10 cellular contexts compared by ENCODE assay signal in the genomic region with DNA sequence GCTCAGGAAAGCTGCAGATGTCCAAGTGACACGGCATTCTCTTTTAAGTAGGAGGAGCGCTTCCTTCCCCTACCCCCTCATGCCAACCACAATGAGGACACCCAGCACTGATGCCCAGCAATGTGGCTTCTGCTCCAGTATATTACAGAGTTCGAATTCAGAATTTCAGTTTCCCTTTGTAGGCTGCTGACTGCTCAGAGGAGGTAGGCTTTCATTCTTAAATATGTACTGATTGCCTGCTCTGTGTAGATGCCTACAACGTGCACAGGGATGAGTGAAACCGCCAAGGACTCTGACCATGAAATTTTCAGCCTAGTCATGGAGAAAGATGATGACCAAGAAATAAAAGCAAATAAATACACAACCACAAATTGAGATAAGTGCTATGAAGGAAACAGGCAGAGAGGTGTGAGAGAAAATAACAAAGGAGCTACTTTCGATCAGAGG. TPM values are rescaled to one million over a fixed set of nuclear protein-coding genes. Genes with fewer than 3 reads are reported as not detected.
A peak's percentile ranks its signal among the peaks of the same experiment; 100 is the strongest.
DNase-seq lines count a peak whose midpoint lies in the region; ATAC-seq and TF ChIP-seq lines count a peak whose summit lies in the region.
"Had no signal": no experiment of that assay in that cellular context is flagged by ENCODE, and none has a peak within 500 bp of the region (broad histone marks: within the 10 kb centered on the region; RNA-seq: fewer than 3 reads in every experiment).

No MANE protein-coding gene starts in this region.

- no peaks in the 10 kb centered on the region for H3K9me3 Mint-ChIP-seq in activated CD4-positive, alpha-beta T cell treated with anti-CD3 and anti-CD28 coated beads, Interleukin-2, amount 10 ng/mL, durations not matched to agents 7 days and 5 days
- no peaks in the 10 kb centered on the region for H3K9me3 Mint-ChIP-seq in activated CD4-positive, alpha-beta memory T cell treated with anti-CD3 and anti-CD28 coated beads, Interleukin-2, amount 10 ng/mL, durations not matched to agents 7 days and 5 days
- no peaks in the 10 kb centered on the region for H3K9me3 Mint-ChIP-seq in stimulated activated memory B cell treated with anti-CD40 and anti-IgM and Interleukin-4, amounts not matched to agents 10 μg/mL and 1 μg/mL and 100 μg/mL, for 72 hours

- H3K36me3 ChIP-seq in left ventricle myocardium inferior, result no peaks in the 10 kb centered on the region
- H3K36me3 ChIP-seq: upper lobe of left lung had no signal

- H3K36me3 Mint-ChIP-seq in activated CD4-positive, alpha-beta T cell treated with anti-CD3 and anti-CD28 coated beads, Interleukin-2, amount 10 ng/mL, durations not matched to agents 7 days and 5 days (ENCODE audit: low read depth), result peaks cover 4% of the 10 kb centered on the region
- peaks cover 4% of the 10 kb centered on the region for H3K36me3 Mint-ChIP-seq in activated CD4-positive, alpha-beta memory T cell treated with anti-CD3 and anti-CD28 coated beads, Interleukin-2, amount 10 ng/mL, durations not matched to agents 7 days and 5 days (ENCODE audit: low read depth)
- H3K36me3 Mint-ChIP-seq in stimulated activated memory B cell treated with anti-CD40 and anti-IgM and Interleukin-4, amounts not matched to agents 10 μg/mL and 1 μg/mL and 100 μg/mL, for 72 hours, result no peaks in the 10 kb centered on the region

- ATAC-seq in HG02571 (IDR thresholded peaks at IDR 0.05; ENCODE audit: unreplicated experiment), result peak; percentile 42
- ATAC-seq in stimulated activated memory B cell treated with anti-CD40 and anti-IgM and Interleukin-4, amounts not matched to agents 10 μg/mL and 1 μg/mL and 100 μg/mL, for 72 hours, result peak; percentile 41
- ATAC-seq in SK-N-SH treated with all-trans-retinoic acid at 6 μM for 48 hours, result no peak

- no peaks in the 10 kb centered on the region for H3K9me3 ChIP-seq in left ventricle myocardium inferior (replicated peaks)
- H3K9me3 ChIP-seq: upper lobe of left lung had no signal

- CTCF ChIA-PET in activated CD4-positive, alpha-beta T cell treated with anti-CD3 and anti-CD28 coated beads, Interleukin-2, amount 10 ng/mL, durations not matched to agents 7 days and 5 days (lab: Charles Lee), result interaction anchor here (1.0 to 1.6 kb wide), 5 partner anchors 9 to 51 kb away, joined by 3 to 6 read pairs (median 4); a partner anchor contains a TSS
- CTCF ChIA-PET in activated CD4-positive, alpha-beta memory T cell treated with anti-CD3 and anti-CD28 coated beads, Interleukin-2, amount 10 ng/mL, durations not matched to agents 7 days and 5 days (lab: Charles Lee), result interaction anchor here (1.1 kb wide), 1 partner anchor 16 kb away, joined by 3 read pairs; no protein-coding TSS in a partner anchor

- POLR2A ChIA-PET in activated CD4-positive, alpha-beta T cell treated with anti-CD3 and anti-CD28 coated beads, Interleukin-2, amount 10 ng/mL, durations not matched to agents 7 days and 5 days (lab: Charles Lee), result no interaction called here
- POLR2A ChIA-PET in activated CD4-positive, alpha-beta memory T cell treated with anti-CD3 and anti-CD28 coated beads, Interleukin-2, amount 10 ng/mL, durations not matched to agents 7 days and 5 days (lab: Charles Lee), result interaction anchor here (0.8 kb wide), 1 partner anchor 51 kb away, joined by 3 read pairs; a partner anchor contains a TSS

- H3K27me3 ChIP-seq in left ventricle myocardium inferior (ENCODE audit: low read depth), result peaks cover 8% of the 10 kb centered on the region
- H3K27me3 ChIP-seq: upper lobe of left lung had no signal

- H3K4me3 Mint-ChIP-seq in activated CD4-positive, alpha-beta T cell treated with anti-CD3 and anti-CD28 coated beads, Interleukin-2, amount 10 ng/mL, durations not matched to agents 7 days and 5 days, result peak overlapping the region; percentile 11
- H3K4me3 Mint-ChIP-seq in activated CD4-positive, alpha-beta memory T cell treated with anti-CD3 and anti-CD28 coated beads, Interleukin-2, amount 10 ng/mL, durations not matched to agents 7 days and 5 days, result peak overlapping the region; percentile 9
- H3K4me3 Mint-ChIP-seq in stimulated activated memory B cell treated with anti-CD40 and anti-IgM and Interleukin-4, amounts not matched to agents 10 μg/mL and 1 μg/mL and 100 μg/mL, for 72 hours, result peak overlapping the region; percentile 25

- H3K27me3 Mint-ChIP-seq in activated CD4-positive, alpha-beta T cell treated with anti-CD3 and anti-CD28 coated beads, Interleukin-2, amount 10 ng/mL, durations not matched to agents 7 days and 5 days, result no peaks in the 10 kb centered on the region
- H3K27me3 Mint-ChIP-seq in activated CD4-positive, alpha-beta memory T cell treated with anti-CD3 and anti-CD28 coated beads, Interleukin-2, amount 10 ng/mL, durations not matched to agents 7 days and 5 days, result no peaks in the 10 kb centered on the region
- no peaks in the 10 kb centered on the region for H3K27me3 Mint-ChIP-seq in stimulated activated memory B cell treated with anti-CD40 and anti-IgM and Interleukin-4, amounts not matched to agents 10 μg/mL and 1 μg/mL and 100 μg/mL, for 72 hours

- intact Hi-C loops in left ventricle myocardium inferior (cut with micrococcal nuclease), result no loop called here

- H3K27ac Mint-ChIP-seq in activated CD4-positive, alpha-beta T cell treated with anti-CD3 and anti-CD28 coated beads, Interleukin-2, amount 10 ng/mL, durations not matched to agents 7 days and 5 days, result peak overlapping the region; percentile 57
- peak overlapping the region; percentile 70 for H3K27ac Mint-ChIP-seq in activated CD4-positive, alpha-beta memory T cell treated with anti-CD3 and anti-CD28 coated beads, Interleukin-2, amount 10 ng/mL, durations not matched to agents 7 days and 5 days
- peak overlapping the region; percentile 63 for H3K27ac Mint-ChIP-seq in stimulated activated memory B cell treated with anti-CD40 and anti-IgM and Interleukin-4, amounts not matched to agents 10 μg/mL and 1 μg/mL and 100 μg/mL, for 72 hours

- peaks cover 17% of the 10 kb centered on the region for H3K4me1 ChIP-seq in left ventricle myocardium inferior

- no peak for TF ChIP-seq CTCF in left ventricle myocardium inferior (IDR thresholded peaks at IDR 0.05; ENCODE audit: borderline replicate concordance)

- no peak overlapping the region for H3K27ac ChIP-seq in left ventricle myocardium inferior (replicated peaks)
- H3K27ac ChIP-seq: upper lobe of left lung had no signal

- no peak for DNase-seq in activated CD4-positive, alpha-beta T cell treated with anti-CD3 and anti-CD28 coated beads, Interleukin-2, amount 10 ng/mL, durations not matched to agents 7 days and 5 days
- no peak for DNase-seq in activated CD4-positive, alpha-beta T cell treated with anti-CD3 and anti-CD28 coated beads for 4 hours
- peak; percentile 32 for DNase-seq in activated CD4-positive, alpha-beta memory T cell treated with anti-CD3 and anti-CD28 coated beads, Interleukin-2, amount 10 ng/mL, durations not matched to agents 7 days and 5 days
- DNase-seq in left ventricle myocardium inferior (no peak), hepatic stellate cell (ENCODE audit: low spot score) (no peak)
- DNase-seq: NCI-H510A, upper lobe of left lung had no signal

- no peak overlapping the region for H3K4me3 ChIP-seq in left ventricle myocardium inferior
- H3K4me3 ChIP-seq: upper lobe of left lung had no signal

- H3K4me1 Mint-ChIP-seq in activated CD4-positive, alpha-beta T cell treated with anti-CD3 and anti-CD28 coated beads, Interleukin-2, amount 10 ng/mL, durations not matched to agents 7 days and 5 days, result peaks cover 59% of the 10 kb centered on the region
- H3K4me1 Mint-ChIP-seq in activated CD4-positive, alpha-beta memory T cell treated with anti-CD3 and anti-CD28 coated beads, Interleukin-2, amount 10 ng/mL, durations not matched to agents 7 days and 5 days, result peaks cover 56% of the 10 kb centered on the region
- H3K4me1 Mint-ChIP-seq in stimulated activated memory B cell treated with anti-CD40 and anti-IgM and Interleukin-4, amounts not matched to agents 10 μg/mL and 1 μg/mL and 100 μg/mL, for 72 hours, result peaks cover 57% of the 10 kb centered on the region

TF ChIP-seq in SK-N-SH treated with all-trans-retinoic acid at 6 μM for 48 hours, 23 proteins besides CTCF, POLR2A, EP300 and RAD21 (continues in another document):
- TF ChIP-seq ZFP3 (CRISPR knock-in tag; IDR thresholded peaks at IDR 0.05) (no peak), RARB (CRISPR knock-in tag; IDR thresholded peaks at IDR 0.05) (no peak), ZFP30 (CRISPR knock-in tag; IDR thresholded peaks at IDR 0.05) (no peak)
- TF ChIP-seq, protein P1, sequence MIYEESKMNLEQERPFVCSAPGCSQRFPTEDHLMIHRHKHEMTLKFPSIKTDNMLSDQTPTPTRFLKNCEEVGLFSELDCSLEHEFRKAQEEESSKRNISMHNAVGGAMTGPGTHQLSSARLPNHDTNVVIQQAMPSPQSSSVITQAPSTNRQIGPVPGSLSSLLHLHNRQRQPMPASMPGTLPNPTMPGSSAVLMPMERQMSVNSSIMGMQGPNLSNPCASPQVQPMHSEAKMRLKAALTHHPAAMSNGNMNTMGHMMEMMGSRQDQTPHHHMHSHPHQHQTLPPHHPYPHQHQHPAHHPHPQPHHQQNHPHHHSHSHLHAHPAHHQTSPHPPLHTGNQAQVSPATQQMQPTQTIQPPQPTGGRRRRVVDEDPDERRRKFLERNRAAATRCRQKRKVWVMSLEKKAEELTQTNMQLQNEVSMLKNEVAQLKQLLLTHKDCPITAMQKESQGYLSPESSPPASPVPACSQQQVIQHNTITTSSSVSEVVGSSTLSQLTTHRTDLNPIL (CRISPR knock-in tag; IDR thresholded peaks at IDR 0.05; ENCODE audit: low read depth), result no peak
- TF ChIP-seq, protein P2, sequence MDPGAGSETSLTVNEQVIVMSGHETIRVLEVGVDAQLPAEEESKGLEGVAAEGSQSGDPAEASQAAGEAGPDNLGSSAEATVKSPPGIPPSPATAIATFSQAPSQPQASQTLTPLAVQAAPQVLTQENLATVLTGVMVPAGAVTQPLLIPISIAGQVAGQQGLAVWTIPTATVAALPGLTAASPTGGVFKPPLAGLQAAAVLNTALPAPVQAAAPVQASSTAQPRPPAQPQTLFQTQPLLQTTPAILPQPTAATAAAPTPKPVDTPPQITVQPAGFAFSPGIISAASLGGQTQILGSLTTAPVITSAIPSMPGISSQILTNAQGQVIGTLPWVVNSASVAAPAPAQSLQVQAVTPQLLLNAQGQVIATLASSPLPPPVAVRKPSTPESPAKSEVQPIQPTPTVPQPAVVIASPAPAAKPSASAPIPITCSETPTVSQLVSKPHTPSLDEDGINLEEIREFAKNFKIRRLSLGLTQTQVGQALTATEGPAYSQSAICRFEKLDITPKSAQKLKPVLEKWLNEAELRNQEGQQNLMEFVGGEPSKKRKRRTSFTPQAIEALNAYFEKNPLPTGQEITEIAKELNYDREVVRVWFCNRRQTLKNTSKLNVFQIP (CRISPR knock-in tag; IDR thresholded peaks at IDR 0.05; ENCODE audit: borderline replicate concordance, low read depth), result no peak

RNA-seq across cellular contexts. Expression of a gene that starts 50.9 kb away (rescaled TPM):
- total RNA-seq in activated CD4-positive, alpha-beta T cell treated with anti-CD3 and anti-CD28 coated beads, Interleukin-2, amount 10 ng/mL, durations not matched to agents 7 days and 5 days, result 10 to 100 TPM; 41.8 to 43.9 TPM
- 100 to 1,000 TPM; 143 to 144 TPM for total RNA-seq in activated CD4-positive, alpha-beta memory T cell treated with anti-CD3 and anti-CD28 coated beads, Interleukin-2, amount 10 ng/mL, durations not matched to agents 7 days and 5 days
- 7.0 TPM for total RNA-seq in left ventricle myocardium inferior
